16 cellular contexts compared by ENCODE assay signal in the genomic region with DNA sequence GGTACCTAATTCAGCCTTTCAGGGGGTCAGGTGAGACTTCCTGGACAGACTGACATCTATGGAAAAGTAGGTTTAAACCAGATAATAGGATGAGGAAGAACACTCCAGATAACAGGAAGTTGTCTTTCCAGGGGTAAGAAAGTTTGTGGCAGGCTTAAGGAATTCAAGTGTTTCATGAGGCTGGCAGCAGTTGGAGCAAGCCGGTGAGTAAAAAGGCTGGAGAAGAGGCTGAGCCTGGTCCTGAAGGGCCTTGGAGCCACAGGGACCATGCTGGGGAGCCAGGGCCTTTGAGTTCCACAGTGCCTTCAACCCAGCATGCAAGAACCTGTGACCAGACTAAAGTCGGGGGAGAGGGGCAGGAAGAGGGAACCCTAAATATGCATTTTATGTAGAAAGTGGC.
DNase-seq lines count a peak whose midpoint lies in the region; ATAC-seq and TF ChIP-seq lines count a peak whose summit lies in the region.
"Had no signal": no experiment of that assay in that cellular context is flagged by ENCODE, and none has a peak within 500 bp of the region (broad histone marks: within the 10 kb centered on the region; RNA-seq: fewer than 3 reads in every experiment).

No MANE protein-coding gene starts in this region.

- no peaks in the 10 kb centered on the region; the same call in 1 of the 2 replicates for H3K9me3 ChIP-seq in MG63
- H3K9me3 ChIP-seq in endodermal cell (ENCODE audit: control insufficient read depth, low read length): no peaks in the 10 kb centered on the region
- H3K9me3 ChIP-seq in upper lobe of left lung: no peaks in the 10 kb centered on the region
- H3K9me3 ChIP-seq: colonic mucosa, tibial nerve had no signal

- H3K4me3 Mint-ChIP-seq in Calu3 (ENCODE audit: low read depth, unreplicated experiment) (peak overlapping the region; percentile 7), endodermal cell (no peak overlapping the region), nephron (no peak overlapping the region)
- H3K4me3 Mint-ChIP-seq: activated naive CD8-positive, alpha-beta T cell; mesothelial cell of epicardium; T-cell had no signal

- H3K36me3 Mint-ChIP-seq in Calu3 (ENCODE audit: insufficient read depth, unreplicated experiment): peaks cover 20% of the 10 kb centered on the region
- H3K36me3 Mint-ChIP-seq in endodermal cell (ENCODE audit: low read depth): no peaks in the 10 kb centered on the region
- H3K36me3 Mint-ChIP-seq in nephron (ENCODE audit: low read depth): no peaks in the 10 kb centered on the region
- H3K36me3 Mint-ChIP-seq: activated naive CD8-positive, alpha-beta T cell; mesothelial cell of epicardium; T-cell had no signal

- H3K27me3 ChIP-seq in MG63: no peaks in the 10 kb centered on the region
- H3K27me3 ChIP-seq in endodermal cell (ENCODE audit: control insufficient read depth, insufficient read depth, low read length, poor library complexity, severe bottlenecking): no peaks in the 10 kb centered on the region
- no peaks in the 10 kb centered on the region for H3K27me3 ChIP-seq in upper lobe of left lung
- H3K27me3 ChIP-seq: colonic mucosa, tibial nerve had no signal

- TF ChIP-seq EP300 in upper lobe of left lung (IDR thresholded peaks at IDR 0.05): no peak

- CTCF ChIA-PET in Calu3 (lab: Charles Lee): interaction anchor here (0.8 to 1.0 kb wide), 2 partner anchors 71 to 72 kb away, joined by 4 to 5 read pairs; no protein-coding TSS in a partner anchor

- H3K36me3 ChIP-seq in MG63 (peaks cover 4% of the 10 kb centered on the region; the same call in 1 of the 2 replicates), endodermal cell (ENCODE audit: control insufficient read depth, insufficient read depth, low read length) (no peaks in the 10 kb centered on the region), upper lobe of left lung (no peaks in the 10 kb centered on the region)
- H3K36me3 ChIP-seq: colonic mucosa, tibial nerve had no signal

- H3K4me3 ChIP-seq in MG63 (no peak overlapping the region), endodermal cell (ENCODE audit: low read length) (no peak overlapping the region), upper lobe of left lung (no peak overlapping the region)
- H3K4me3 ChIP-seq: colonic mucosa, GM12878, tibial nerve had no signal

- TF ChIP-seq CTCF in Calu3 (IDR thresholded peaks at IDR 0.05; ENCODE audit: unreplicated experiment) (no peak), endodermal cell (conservative IDR thresholded peaks at IDR 0.05) (no peak), nephron (IDR thresholded peaks at IDR 0.05; ENCODE audit: unreplicated experiment in 3 of 3) (no peak), upper lobe of left lung (IDR thresholded peaks at IDR 0.05) (no peak)

- H3K4me1 Mint-ChIP-seq in Calu3 (ENCODE audit: low read depth, unreplicated experiment) (peaks cover 48% of the 10 kb centered on the region), endodermal cell (peaks cover 40% of the 10 kb centered on the region), nephron (peaks cover 44% of the 10 kb centered on the region)
- H3K4me1 Mint-ChIP-seq: T-cell had no signal

- DNase-seq in Calu3 (no peak), MG63 (peak; percentile 52), endodermal cell (no peak), NCI-H187 treated with DMSO at 0.1 percent for 48 hours (lab: John Stamatoyannopoulos, UW) (no peak), NK-92 (lab: John Stamatoyannopoulos, UW; ENCODE audit: unreplicated experiment) (no peak), upper lobe of left lung (no peak), CD1c-positive myeloid dendritic cell (ENCODE audit: extremely low spot score) (no peak)
- DNase-seq: colonic mucosa, NCI-H510A, T-cell had no signal

- BruUV-seq in Calu3 (replicated peaks; lab: Mats Ljungman, UMichigan): TSS peak; percentile 84

- intact Hi-C loops in Calu3 (cut with micrococcal nuclease; ENCODE audit: unreplicated experiment): loop anchor here (2.0 kb wide), 1 partner anchor 69 kb away; no protein-coding TSS in a partner anchor

- H3K9ac ChIP-seq in endodermal cell (ENCODE audit: extremely low read depth, low read length, poor library complexity, severe bottlenecking): no peak overlapping the region

- H3K27me3 Mint-ChIP-seq in Calu3 (ENCODE audit: unreplicated experiment): no peaks in the 10 kb centered on the region
- no peaks in the 10 kb centered on the region for H3K27me3 Mint-ChIP-seq in endodermal cell (ENCODE audit: insufficient read depth)
- H3K27me3 Mint-ChIP-seq in nephron (ENCODE audit: low read depth): no peaks in the 10 kb centered on the region
- H3K27me3 Mint-ChIP-seq: activated naive CD8-positive, alpha-beta T cell had no signal

- WGBS in endodermal cell (ENCODE audit: insufficient coverage in 1 of 2, insufficient read length in 1 of 2), 2 experiments: 79 to 100% methylated on average over 1 to 2 of the region's 2 CpGs
- 65 to 80% methylated on average over 2 of the region's 2 CpGs for WGBS in upper lobe of left lung, 2 donors

- ATAC-seq in upper lobe of left lung (ENCODE audit: low FRiP score in 2 of 2): no peak
- ATAC-seq: activated CD4-positive, CD25-positive, alpha-beta regulatory T cell treated with anti-CD3 and anti-CD28 coated beads, Interleukin-2, amount 50 U/mL, for 24 hours; GM12878; T-cell had no signal

- H3K27ac Mint-ChIP-seq in Calu3 (ENCODE audit: unreplicated experiment) (peak overlapping the region; percentile 96), endodermal cell (no peak overlapping the region), nephron (peak overlapping the region in 2 of 3 experiments; percentile 44 to 63)
- H3K27ac Mint-ChIP-seq: activated naive CD8-positive, alpha-beta T cell; T-cell had no signal

- H3K9me3 Mint-ChIP-seq in Calu3 (ENCODE audit: low read depth, unreplicated experiment): no peaks in the 10 kb centered on the region
- H3K9me3 Mint-ChIP-seq in endodermal cell: no peaks in the 10 kb centered on the region
- no peaks in the 10 kb centered on the region for H3K9me3 Mint-ChIP-seq in nephron
- H3K9me3 Mint-ChIP-seq: mesothelial cell of epicardium, T-cell had no signal

- TF ChIP-seq POLR2A in upper lobe of left lung (IDR thresholded peaks at IDR 0.05): no peak

- H3K27ac ChIP-seq in endodermal cell (ENCODE audit: low read depth, low read length): peak overlapping the region; percentile 95
- no peak overlapping the region for H3K27ac ChIP-seq in upper lobe of left lung
- H3K27ac ChIP-seq: colonic mucosa had no signal

- H3K4me1 ChIP-seq in endodermal cell (ENCODE audit: control insufficient read depth, insufficient read depth, low read length): peaks cover 9% of the 10 kb centered on the region
- H3K4me1 ChIP-seq in upper lobe of left lung: no peaks in the 10 kb centered on the region
- H3K4me1 ChIP-seq: colonic mucosa had no signal
